27 cellular contexts compared by ENCODE assay signal in the genomic region with DNA sequence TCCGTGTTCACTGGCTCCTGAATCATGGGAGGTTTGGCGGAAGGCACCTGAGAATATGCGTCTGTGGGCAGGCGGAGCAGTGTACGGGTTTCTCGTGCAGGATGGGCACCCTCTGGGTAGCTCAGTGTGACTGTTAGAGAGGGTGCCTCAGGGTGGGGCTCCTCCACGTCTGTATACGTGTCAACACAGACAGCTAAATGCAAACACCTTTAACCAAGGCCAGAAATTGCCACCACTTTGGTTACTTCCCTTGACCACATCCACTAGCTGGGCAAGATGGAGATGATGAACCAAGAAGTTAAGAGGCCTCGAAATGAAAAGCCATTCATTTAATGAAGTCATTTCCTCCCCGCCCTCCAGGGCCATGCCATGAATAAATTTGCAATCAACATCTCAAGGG.
"Had no signal": no experiment of that assay in that cellular context is flagged by ENCODE, and none has a peak within 500 bp of the region (broad histone marks: within the 10 kb centered on the region; RNA-seq: fewer than 3 reads in every experiment).

No MANE protein-coding gene starts in this region.

- H3K36me3 ChIP-seq: esophagus squamous epithelium, heart right ventricle, lower lobe of right lung, neural progenitor cell, prostate gland, right atrium auricular region, sigmoid colon, suprapubic skin, transverse colon, upper lobe of right lung, uterus had no signal

- H3K4me1 ChIP-seq: esophagus squamous epithelium, heart right ventricle, lower lobe of right lung, prostate gland, right atrium auricular region, sigmoid colon, suprapubic skin, transverse colon, upper lobe of right lung, uterus had no signal

- H3K4me1 Mint-ChIP-seq: stimulated activated memory B cell treated with anti-CD40 and anti-IgM and Interleukin-4, amounts not matched to agents 10 μg/mL and 1 μg/mL and 100 μg/mL, for 72 hours had no signal

- H3K9me3 ChIP-seq: esophagus squamous epithelium, heart right ventricle, lower lobe of right lung, prostate gland, right atrium auricular region, sigmoid colon, suprapubic skin, transverse colon, upper lobe of right lung, uterus had no signal

- H3K4me3 Mint-ChIP-seq: naive thymus-derived CD8-positive, alpha-beta T cell; neural progenitor cell; stimulated activated memory B cell treated with anti-CD40 and anti-IgM and Interleukin-4, amounts not matched to agents 10 μg/mL and 1 μg/mL and 100 μg/mL, for 72 hours; stimulated activated naive CD8-positive, alpha-beta T cell treated with anti-CD3 and anti-CD28 coated beads, Interleukin-15, Interleukin-2, amounts not matched to agents 100 ng/mL and 50 ng/mL, for 24 hours had no signal

- DNase-seq: dermis blood vessel endothelial cell; effector memory CD4-positive, alpha-beta T cell; erythroblast; esophagus squamous epithelium; foreskin melanocyte; glutamatergic neuron; heart right ventricle; hippocampal formation; islet precursor cell; left ventricle myocardium superior; lower lobe of right lung; nucleus accumbens; sigmoid colon; stimulated activated CD4-positive, alpha-beta T cell treated with anti-CD3 and anti-CD28 coated beads, Interleukin-2, amount 100 ng/mL, for 24 hours; stimulated activated CD4-positive, alpha-beta T cell treated with anti-CD3 and anti-CD28 coated beads, Interleukin-4, amount 100 ng/mL, for 24 hours; transverse colon; upper lobe of right lung; uterus had no signal

- H3K27ac ChIP-seq: coronary artery, esophagus squamous epithelium, heart right ventricle, lower lobe of right lung, neural progenitor cell, prostate gland, right atrium auricular region, sigmoid colon, suprapubic skin, transverse colon, upper lobe of right lung, uterus had no signal

- H3K9ac ChIP-seq: neural progenitor cell had no signal

- H3K4me3 ChIP-seq: coronary artery, esophagus squamous epithelium, heart right ventricle, lower lobe of right lung, neural progenitor cell, prostate gland, right atrium auricular region, sigmoid colon, suprapubic skin, transverse colon, upper lobe of right lung, uterus had no signal

- ATAC-seq: heart right ventricle; left ventricle myocardium superior; lower lobe of right lung; naive thymus-derived CD8-positive, alpha-beta T cell; stimulated activated memory B cell treated with anti-CD40 and anti-IgM and Interleukin-4, amounts not matched to agents 10 μg/mL and 1 μg/mL and 100 μg/mL, for 72 hours; upper lobe of right lung had no signal

- H3K27ac Mint-ChIP-seq: naive thymus-derived CD8-positive, alpha-beta T cell; stimulated activated memory B cell treated with anti-CD40 and anti-IgM and Interleukin-4, amounts not matched to agents 10 μg/mL and 1 μg/mL and 100 μg/mL, for 72 hours; stimulated activated naive CD8-positive, alpha-beta T cell treated with anti-CD3 and anti-CD28 coated beads, Interleukin-15, Interleukin-2, amounts not matched to agents 100 ng/mL and 50 ng/mL, for 24 hours had no signal

- FAIRE-seq: endometrium had no signal

- H3K36me3 Mint-ChIP-seq: naive thymus-derived CD8-positive, alpha-beta T cell; neural progenitor cell; stimulated activated memory B cell treated with anti-CD40 and anti-IgM and Interleukin-4, amounts not matched to agents 10 μg/mL and 1 μg/mL and 100 μg/mL, for 72 hours had no signal

- H3K4me2 ChIP-seq: neural progenitor cell had no signal

- H3K9me3 Mint-ChIP-seq: naive thymus-derived CD8-positive, alpha-beta T cell; stimulated activated memory B cell treated with anti-CD40 and anti-IgM and Interleukin-4, amounts not matched to agents 10 μg/mL and 1 μg/mL and 100 μg/mL, for 72 hours; stimulated activated naive CD8-positive, alpha-beta T cell treated with anti-CD3 and anti-CD28 coated beads, Interleukin-15, Interleukin-2, amounts not matched to agents 100 ng/mL and 50 ng/mL, for 24 hours had no signal

- H2AFZ ChIP-seq: neural progenitor cell had no signal

- H3K27me3 ChIP-seq: neural progenitor cell, right atrium auricular region, transverse colon, upper lobe of right lung, uterus had no signal
